24 cellular contexts compared by ENCODE assay signal in the genomic region with DNA sequence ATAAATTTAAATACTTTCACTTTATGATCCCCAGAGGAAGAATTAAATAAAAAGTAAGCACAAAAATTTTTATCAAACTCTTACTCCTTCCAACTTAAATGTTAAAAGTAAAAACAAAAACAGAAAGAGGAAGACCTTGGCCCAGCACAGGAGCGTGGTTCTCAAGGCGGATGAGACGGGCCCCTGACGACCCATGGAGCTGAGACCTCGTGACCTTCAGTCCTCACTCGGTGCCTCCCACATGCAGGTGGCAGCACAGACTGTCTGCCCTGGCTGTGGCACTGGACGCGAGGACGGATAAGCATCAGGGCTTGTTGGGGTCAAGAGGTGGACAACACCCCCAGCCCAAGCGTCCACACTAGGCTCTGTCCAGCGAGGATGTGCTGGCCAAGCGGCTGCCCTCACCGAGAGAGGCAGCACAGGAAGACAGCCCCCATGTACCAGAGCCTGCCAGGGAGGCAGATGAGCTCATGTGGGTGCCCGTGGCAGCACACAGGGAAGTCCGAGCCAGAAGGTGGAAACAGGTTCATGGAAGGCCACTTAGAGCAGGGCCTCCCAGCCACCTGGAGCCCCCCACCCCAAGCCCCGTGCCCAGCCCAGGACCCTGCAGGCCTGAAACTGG.
"Had no signal": no experiment of that assay in that cellular context is flagged by ENCODE, and none has a peak within 500 bp of the region (broad histone marks: within the 10 kb centered on the region; RNA-seq: fewer than 3 reads in every experiment).

No MANE protein-coding gene starts in this region.

- H3K4me2 ChIP-seq: hepatocyte had no signal

- H2AFZ ChIP-seq: hepatocyte had no signal

- ATAC-seq: activated CD4-positive, alpha-beta T cell treated with anti-CD3 and anti-CD28 coated beads for 36 hours; left lung; naive thymus-derived CD8-positive, alpha-beta T cell; WTC11 had no signal

- H3K36me3 Mint-ChIP-seq: activated naive CD8-positive, alpha-beta T cell treated with anti-CD3 and anti-CD28 coated beads, Interleukin-2, amount 10 ng/mL, durations not matched to agents 7 days and 5 days; immature natural killer cell; naive thymus-derived CD8-positive, alpha-beta T cell; WTC11 had no signal

- H3K79me2 ChIP-seq: hepatocyte had no signal

- H3K27me3 Mint-ChIP-seq: activated CD4-positive, alpha-beta T cell treated with anti-CD3 and anti-CD28 coated beads for 36 hours; stimulated activated naive CD8-positive, alpha-beta T cell treated with anti-CD3 and anti-CD28 coated beads, Interleukin-15, Interleukin-2, amounts not matched to agents 100 ng/mL and 50 ng/mL, for 24 hours had no signal

- H3K4me1 Mint-ChIP-seq: activated CD4-positive, alpha-beta T cell treated with anti-CD3 and anti-CD28 coated beads for 36 hours; activated naive CD8-positive, alpha-beta T cell treated with anti-CD3 and anti-CD28 coated beads, Interleukin-2, amount 10 ng/mL, durations not matched to agents 7 days and 5 days; immature natural killer cell had no signal

- H3K4me3 ChIP-seq: hepatocyte, left lung, lung, tibial nerve, uterus had no signal

- H3K4me1 ChIP-seq: left lung, tibial nerve, uterus had no signal

- DNase-seq: activated CD4-positive, alpha-beta T cell treated with anti-CD3 and anti-CD28 coated beads for 36 hours; activated CD4-positive, alpha-beta T cell treated with anti-CD3 and anti-CD28 coated beads, Interleukin-2, amount 50 U/mL, for 48 hours; activated effector memory CD4-positive, alpha-beta T cell treated with Interleukin-2 at 50 U/mL for 16 hours; activated naive CD4-positive, alpha-beta T cell treated with anti-CD3 and anti-CD28 coated beads for 36 hours; activated naive CD8-positive, alpha-beta T cell treated with anti-CD3 and anti-CD28 coated beads, Interleukin-2, amount 10 ng/mL, durations not matched to agents 7 days and 5 days; activated T-cell treated with anti-CD3 and anti-CD28 coated beads, Interleukin-2, amount 50 U/mL, for 48 hours; amygdala; cortex of kidney; immature natural killer cell; left lung; retina; stimulated activated CD4-positive, alpha-beta T cell treated with anti-CD3 and anti-CD28 coated beads, Interleukin-2, amount 100 ng/mL, for 48 hours; substantia nigra; T1000; uterus had no signal

- H3K4me3 Mint-ChIP-seq: activated CD4-positive, alpha-beta T cell treated with anti-CD3 and anti-CD28 coated beads for 36 hours; activated naive CD4-positive, alpha-beta T cell treated with anti-CD3 and anti-CD28 coated beads for 36 hours; activated naive CD8-positive, alpha-beta T cell treated with anti-CD3 and anti-CD28 coated beads, Interleukin-2, amount 10 ng/mL, durations not matched to agents 7 days and 5 days; immature natural killer cell; naive thymus-derived CD8-positive, alpha-beta T cell; stimulated activated naive CD8-positive, alpha-beta T cell treated with anti-CD3 and anti-CD28 coated beads, Interleukin-15, Interleukin-2, amounts not matched to agents 100 ng/mL and 50 ng/mL, for 24 hours; T-helper 1 cell treated with Interleukin-12 subunit alpha and Interleukin-12 subunit beta and Interleukin-4 antibody, amounts not matched to agents 30 μg/mL and 1 μg/mL, for 36 hours; WTC11 had no signal

- H3K27ac Mint-ChIP-seq: activated CD4-positive, alpha-beta T cell treated with anti-CD3 and anti-CD28 coated beads for 36 hours; activated naive CD4-positive, alpha-beta T cell treated with anti-CD3 and anti-CD28 coated beads for 36 hours; activated naive CD8-positive, alpha-beta T cell treated with anti-CD3 and anti-CD28 coated beads, Interleukin-2, amount 10 ng/mL, durations not matched to agents 7 days and 5 days; immature natural killer cell; naive thymus-derived CD8-positive, alpha-beta T cell; progenitor cell of endocrine pancreas; stimulated activated naive CD8-positive, alpha-beta T cell treated with anti-CD3 and anti-CD28 coated beads, Interleukin-15, Interleukin-2, amounts not matched to agents 100 ng/mL and 50 ng/mL, for 24 hours; T-helper 1 cell treated with Interleukin-12 subunit alpha and Interleukin-12 subunit beta and Interleukin-4 antibody, amounts not matched to agents 30 μg/mL and 1 μg/mL, for 36 hours; WTC11 had no signal

- H3K27me3 ChIP-seq: tibial nerve, uterus had no signal

- H3K27ac ChIP-seq: epithelial cell of prostate, hepatocyte, left lung, tibial nerve, uterus had no signal

- H3K9me3 ChIP-seq: left lung, tibial nerve, uterus had no signal

- H3K36me3 ChIP-seq: left lung, tibial nerve, uterus had no signal

- H3K9me3 Mint-ChIP-seq: activated naive CD4-positive, alpha-beta T cell treated with anti-CD3 and anti-CD28 coated beads for 36 hours; activated naive CD8-positive, alpha-beta T cell treated with anti-CD3 and anti-CD28 coated beads, Interleukin-2, amount 10 ng/mL, durations not matched to agents 7 days and 5 days; immature natural killer cell; naive thymus-derived CD8-positive, alpha-beta T cell; stimulated activated naive CD8-positive, alpha-beta T cell treated with anti-CD3 and anti-CD28 coated beads, Interleukin-15, Interleukin-2, amounts not matched to agents 100 ng/mL and 50 ng/mL, for 24 hours; T-helper 1 cell treated with Interleukin-12 subunit alpha and Interleukin-12 subunit beta and Interleukin-4 antibody, amounts not matched to agents 30 μg/mL and 1 μg/mL, for 36 hours; WTC11 had no signal
